In the genomic region with DNA sequence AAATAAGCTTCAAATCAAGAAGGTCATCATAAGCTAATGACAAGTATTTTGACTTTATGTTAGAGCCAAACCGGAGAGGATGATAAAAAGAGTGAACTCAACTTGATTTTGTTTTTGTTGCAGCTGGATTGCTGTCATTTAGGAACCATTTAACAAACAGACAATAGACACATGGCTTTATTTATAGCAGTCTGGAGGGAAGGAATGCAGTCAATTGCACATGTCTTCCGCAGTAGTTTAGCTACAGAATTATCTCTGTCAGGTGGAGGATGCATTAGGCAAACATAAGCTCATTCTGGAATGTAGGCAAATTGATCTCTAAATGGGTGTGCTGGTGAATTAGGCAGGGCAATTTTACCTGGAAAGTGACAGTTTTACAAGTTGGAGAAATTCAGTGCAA, we compare ENCODE assay signal across 1 cellular context.
TF ChIP-seq lines count a peak whose summit lies in the region.

No MANE protein-coding gene starts in this region.

TF ChIP-seq in SK-N-SH treated with all-trans-retinoic acid at 6 μM for 48 hours, 23 proteins besides CTCF, POLR2A, EP300 and RAD21 (continued from another document):
- TF ChIP-seq, protein P1, sequence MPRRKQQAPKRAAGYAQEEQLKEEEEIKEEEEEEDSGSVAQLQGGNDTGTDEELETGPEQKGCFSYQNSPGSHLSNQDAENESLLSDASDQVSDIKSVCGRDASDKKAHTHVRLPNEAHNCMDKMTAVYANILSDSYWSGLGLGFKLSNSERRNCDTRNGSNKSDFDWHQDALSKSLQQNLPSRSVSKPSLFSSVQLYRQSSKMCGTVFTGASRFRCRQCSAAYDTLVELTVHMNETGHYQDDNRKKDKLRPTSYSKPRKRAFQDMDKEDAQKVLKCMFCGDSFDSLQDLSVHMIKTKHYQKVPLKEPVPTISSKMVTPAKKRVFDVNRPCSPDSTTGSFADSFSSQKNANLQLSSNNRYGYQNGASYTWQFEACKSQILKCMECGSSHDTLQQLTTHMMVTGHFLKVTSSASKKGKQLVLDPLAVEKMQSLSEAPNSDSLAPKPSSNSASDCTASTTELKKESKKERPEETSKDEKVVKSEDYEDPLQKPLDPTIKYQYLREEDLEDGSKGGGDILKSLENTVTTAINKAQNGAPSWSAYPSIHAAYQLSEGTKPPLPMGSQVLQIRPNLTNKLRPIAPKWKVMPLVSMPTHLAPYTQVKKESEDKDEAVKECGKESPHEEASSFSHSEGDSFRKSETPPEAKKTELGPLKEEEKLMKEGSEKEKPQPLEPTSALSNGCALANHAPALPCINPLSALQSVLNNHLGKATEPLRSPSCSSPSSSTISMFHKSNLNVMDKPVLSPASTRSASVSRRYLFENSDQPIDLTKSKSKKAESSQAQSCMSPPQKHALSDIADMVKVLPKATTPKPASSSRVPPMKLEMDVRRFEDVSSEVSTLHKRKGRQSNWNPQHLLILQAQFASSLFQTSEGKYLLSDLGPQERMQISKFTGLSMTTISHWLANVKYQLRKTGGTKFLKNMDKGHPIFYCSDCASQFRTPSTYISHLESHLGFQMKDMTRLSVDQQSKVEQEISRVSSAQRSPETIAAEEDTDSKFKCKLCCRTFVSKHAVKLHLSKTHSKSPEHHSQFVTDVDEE (CRISPR knock-in tag; IDR thresholded peaks at IDR 0.05) = peak; percentile 94
- TF ChIP-seq ZC3H10 (CRISPR knock-in tag; IDR thresholded peaks at IDR 0.05) (no peak), TCF4 (CRISPR knock-in tag; IDR thresholded peaks at IDR 0.05; ENCODE audit: borderline replicate concordance) (peak; percentile 25), ZFP30 (CRISPR knock-in tag; IDR thresholded peaks at IDR 0.05) (no peak), CSDC2 (CRISPR knock-in tag; IDR thresholded peaks at IDR 0.05) (no peak), BACH2 (CRISPR knock-in tag; IDR thresholded peaks at IDR 0.05; ENCODE audit: borderline replicate concordance) (no peak), PPARA (CRISPR knock-in tag; IDR thresholded peaks at IDR 0.05; ENCODE audit: borderline replicate concordance) (no peak), GLIS3 (CRISPR knock-in tag; IDR thresholded peaks at IDR 0.05) (peak; percentile 85; the same call in 1 of the 2 replicates), ARNTL (CRISPR knock-in tag; IDR thresholded peaks at IDR 0.05; ENCODE audit: borderline replicate concordance, low read depth) (peak; percentile 44; the same call in 1 of the 2 replicates), ESRRG (CRISPR knock-in tag; IDR thresholded peaks at IDR 0.05) (peak; percentile 87; the same call in 1 of the 2 replicates), SNAI2 (CRISPR knock-in tag; IDR thresholded peaks at IDR 0.05) (peak; percentile 93; the same call in 1 of the 2 replicates), ZNF565 (CRISPR knock-in tag; conservative IDR thresholded peaks at IDR 0.05; ENCODE audit: low read depth) (peak; percentile 54; the same call in 1 of the 2 replicates), ZFP3 (CRISPR knock-in tag; IDR thresholded peaks at IDR 0.05) (no peak), OSR1 (CRISPR knock-in tag; IDR thresholded peaks at IDR 0.05) (no peak), ZNF8 (CRISPR knock-in tag; IDR thresholded peaks at IDR 0.05) (peak; percentile 33; the same call in 1 of the 2 replicates)
- TF ChIP-seq, protein P2, sequence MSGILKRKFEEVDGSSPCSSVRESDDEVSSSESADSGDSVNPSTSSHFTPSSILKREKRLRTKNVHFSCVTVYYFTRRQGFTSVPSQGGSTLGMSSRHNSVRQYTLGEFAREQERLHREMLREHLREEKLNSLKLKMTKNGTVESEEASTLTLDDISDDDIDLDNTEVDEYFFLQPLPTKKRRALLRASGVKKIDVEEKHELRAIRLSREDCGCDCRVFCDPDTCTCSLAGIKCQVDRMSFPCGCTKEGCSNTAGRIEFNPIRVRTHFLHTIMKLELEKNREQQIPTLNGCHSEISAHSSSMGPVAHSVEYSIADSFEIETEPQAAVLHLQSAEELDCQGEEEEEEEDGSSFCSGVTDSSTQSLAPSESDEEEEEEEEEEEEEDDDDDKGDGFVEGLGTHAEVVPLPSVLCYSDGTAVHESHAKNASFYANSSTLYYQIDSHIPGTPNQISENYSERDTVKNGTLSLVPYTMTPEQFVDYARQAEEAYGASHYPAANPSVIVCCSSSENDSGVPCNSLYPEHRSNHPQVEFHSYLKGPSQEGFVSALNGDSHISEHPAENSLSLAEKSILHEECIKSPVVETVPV (CRISPR knock-in tag; IDR thresholded peaks at IDR 0.05) = no peak; the same call in 1 of the 2 replicates
- TF ChIP-seq, protein P3, sequence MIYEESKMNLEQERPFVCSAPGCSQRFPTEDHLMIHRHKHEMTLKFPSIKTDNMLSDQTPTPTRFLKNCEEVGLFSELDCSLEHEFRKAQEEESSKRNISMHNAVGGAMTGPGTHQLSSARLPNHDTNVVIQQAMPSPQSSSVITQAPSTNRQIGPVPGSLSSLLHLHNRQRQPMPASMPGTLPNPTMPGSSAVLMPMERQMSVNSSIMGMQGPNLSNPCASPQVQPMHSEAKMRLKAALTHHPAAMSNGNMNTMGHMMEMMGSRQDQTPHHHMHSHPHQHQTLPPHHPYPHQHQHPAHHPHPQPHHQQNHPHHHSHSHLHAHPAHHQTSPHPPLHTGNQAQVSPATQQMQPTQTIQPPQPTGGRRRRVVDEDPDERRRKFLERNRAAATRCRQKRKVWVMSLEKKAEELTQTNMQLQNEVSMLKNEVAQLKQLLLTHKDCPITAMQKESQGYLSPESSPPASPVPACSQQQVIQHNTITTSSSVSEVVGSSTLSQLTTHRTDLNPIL (CRISPR knock-in tag; IDR thresholded peaks at IDR 0.05; ENCODE audit: low read depth) = no peak
- TF ChIP-seq, protein P4, sequence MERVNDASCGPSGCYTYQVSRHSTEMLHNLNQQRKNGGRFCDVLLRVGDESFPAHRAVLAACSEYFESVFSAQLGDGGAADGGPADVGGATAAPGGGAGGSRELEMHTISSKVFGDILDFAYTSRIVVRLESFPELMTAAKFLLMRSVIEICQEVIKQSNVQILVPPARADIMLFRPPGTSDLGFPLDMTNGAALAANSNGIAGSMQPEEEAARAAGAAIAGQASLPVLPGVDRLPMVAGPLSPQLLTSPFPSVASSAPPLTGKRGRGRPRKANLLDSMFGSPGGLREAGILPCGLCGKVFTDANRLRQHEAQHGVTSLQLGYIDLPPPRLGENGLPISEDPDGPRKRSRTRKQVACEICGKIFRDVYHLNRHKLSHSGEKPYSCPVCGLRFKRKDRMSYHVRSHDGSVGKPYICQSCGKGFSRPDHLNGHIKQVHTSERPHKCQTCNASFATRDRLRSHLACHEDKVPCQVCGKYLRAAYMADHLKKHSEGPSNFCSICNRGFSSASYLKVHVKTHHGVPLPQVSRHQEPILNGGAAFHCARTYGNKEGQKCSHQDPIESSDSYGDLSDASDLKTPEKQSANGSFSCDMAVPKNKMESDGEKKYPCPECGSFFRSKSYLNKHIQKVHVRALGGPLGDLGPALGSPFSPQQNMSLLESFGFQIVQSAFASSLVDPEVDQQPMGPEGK (CRISPR knock-in tag; IDR thresholded peaks at IDR 0.05; ENCODE audit: borderline replicate concordance) = no peak
- TF ChIP-seq, protein P5, sequence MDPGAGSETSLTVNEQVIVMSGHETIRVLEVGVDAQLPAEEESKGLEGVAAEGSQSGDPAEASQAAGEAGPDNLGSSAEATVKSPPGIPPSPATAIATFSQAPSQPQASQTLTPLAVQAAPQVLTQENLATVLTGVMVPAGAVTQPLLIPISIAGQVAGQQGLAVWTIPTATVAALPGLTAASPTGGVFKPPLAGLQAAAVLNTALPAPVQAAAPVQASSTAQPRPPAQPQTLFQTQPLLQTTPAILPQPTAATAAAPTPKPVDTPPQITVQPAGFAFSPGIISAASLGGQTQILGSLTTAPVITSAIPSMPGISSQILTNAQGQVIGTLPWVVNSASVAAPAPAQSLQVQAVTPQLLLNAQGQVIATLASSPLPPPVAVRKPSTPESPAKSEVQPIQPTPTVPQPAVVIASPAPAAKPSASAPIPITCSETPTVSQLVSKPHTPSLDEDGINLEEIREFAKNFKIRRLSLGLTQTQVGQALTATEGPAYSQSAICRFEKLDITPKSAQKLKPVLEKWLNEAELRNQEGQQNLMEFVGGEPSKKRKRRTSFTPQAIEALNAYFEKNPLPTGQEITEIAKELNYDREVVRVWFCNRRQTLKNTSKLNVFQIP (CRISPR knock-in tag; IDR thresholded peaks at IDR 0.05; ENCODE audit: borderline replicate concordance, low read depth) = peak; percentile 90; the same call in 1 of the 2 replicates
TF ChIP-seq in SK-N-SH treated with all-trans-retinoic acid at 6 μM for 48 hours: peak in this region for 11.
